Comparison of ENCODE assay signal across 12 cellular contexts in the genomic region with DNA sequence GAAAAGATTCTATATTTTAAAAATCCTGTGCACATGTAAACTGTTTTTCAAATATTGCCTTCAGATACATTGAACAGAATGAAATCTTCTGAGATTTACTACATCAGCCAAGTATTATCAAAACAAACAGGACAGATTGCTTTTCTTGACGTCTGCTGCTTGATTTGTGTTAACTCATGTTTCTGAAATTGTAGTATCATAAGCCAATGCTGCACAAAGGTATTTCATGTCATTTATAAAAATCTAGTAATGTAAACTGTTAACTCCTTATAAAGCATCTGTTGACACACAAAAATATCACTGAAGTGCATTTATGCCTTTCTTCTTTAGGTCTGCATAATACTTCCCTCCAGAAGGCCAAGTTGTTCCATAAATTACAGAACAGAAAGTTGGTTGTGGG. TPM values are rescaled to one million over a fixed set of nuclear protein-coding genes. Genes with fewer than 3 reads are reported as not detected.
"Had no signal": no experiment of that assay in that cellular context is flagged by ENCODE, and none has a peak within 500 bp of the region (broad histone marks: within the 10 kb centered on the region; RNA-seq: fewer than 3 reads in every experiment).

No MANE protein-coding gene starts in this region.

- H3K4me3 ChIP-seq: cardiac muscle cell, ovary had no signal

- FAIRE-seq: astrocyte, small intestine had no signal

- H3K27me3 ChIP-seq: cardiac muscle cell, ovary had no signal

- H3K9me3 ChIP-seq: ovary had no signal

- DNase-seq: activated CD4-positive, alpha-beta T cell treated with anti-CD3 and anti-CD28 coated beads for 4 hours; activated naive CD4-positive, alpha-beta T cell; nephron progenitor cell; ovary; small intestine; substantia nigra; T-helper 1 cell; WERI-Rb-1 had no signal

- H3K27ac ChIP-seq: cardiac muscle cell, WERI-Rb-1 had no signal

- H3K36me3 Mint-ChIP-seq: memory B cell had no signal

- H3K27ac Mint-ChIP-seq: activated T-helper 1 cell treated with anti-CD3 and anti-CD28 coated beads, Interleukin-12 subunit alpha, Interleukin-12 subunit beta, Interleukin-2, Interleukin-4 antibody, amounts not matched to agents 30 ng/mL and 10 ng/mL and 1 ng/mL, durations not matched to agents 14 hours and 24 hours and 36 hours; memory B cell; nephron progenitor cell had no signal

- H3K36me3 ChIP-seq: cardiac muscle cell, ovary, WERI-Rb-1 had no signal

- H3K4me3 Mint-ChIP-seq: activated T-helper 1 cell treated with anti-CD3 and anti-CD28 coated beads, Interleukin-12 subunit alpha, Interleukin-12 subunit beta, Interleukin-2, Interleukin-4 antibody, amounts not matched to agents 30 ng/mL and 10 ng/mL and 1 ng/mL, durations not matched to agents 14 hours and 24 hours and 36 hours; memory B cell; nephron progenitor cell had no signal

- H3K9me3 Mint-ChIP-seq: activated T-helper 1 cell treated with anti-CD3 and anti-CD28 coated beads, Interleukin-12 subunit alpha, Interleukin-12 subunit beta, Interleukin-2, Interleukin-4 antibody, amounts not matched to agents 30 ng/mL and 10 ng/mL and 1 ng/mL, durations not matched to agents 14 hours and 24 hours and 36 hours; memory B cell; nephron progenitor cell had no signal

RNA-seq across cellular contexts. Expression of a gene that starts 53.6 kb away (rescaled TPM):
- total RNA-seq: activated T-helper 1 cell treated with anti-CD3 and anti-CD28 coated beads, Interleukin-12 subunit alpha, Interleukin-12 subunit beta, Interleukin-2, Interleukin-4 antibody, amounts not matched to agents 30 ng/mL and 10 ng/mL and 1 ng/mL, durations not matched to agents 14 hours and 24 hours and 36 hours had no signal
